Comparison of ENCODE assay signal across 11 cellular contexts in genomic region chr4:169272265-169272886, GRCh38. TPM values are rescaled to one million over a fixed set of nuclear protein-coding genes. Genes with fewer than 3 reads are reported as not detected.
DNase-seq lines count a peak whose midpoint lies in the region; ATAC-seq, FAIRE-seq and TF ChIP-seq lines count a peak whose summit lies in the region.
"Had no signal": no experiment of that assay in that cellular context is flagged by ENCODE, and none has a peak within 500 bp of the region (broad histone marks: within the 10 kb centered on the region; RNA-seq: fewer than 3 reads in every experiment).

No MANE protein-coding gene starts in this region.

- H3K36me3 ChIP-seq in bronchial epithelial cell (ENCODE audit: control insufficient read depth, insufficient read depth, low read length), result no peaks in the 10 kb centered on the region
- H3K36me3 ChIP-seq in tibial nerve, result no peaks in the 10 kb centered on the region
- peaks cover 4% of the 10 kb centered on the region for H3K36me3 ChIP-seq in mucosa of descending colon (ENCODE audit: low read depth)

- H3K4me1 Mint-ChIP-seq in progenitor cell of endocrine pancreas (ENCODE audit: low read depth), result peaks cover 22% of the 10 kb centered on the region

- intact Hi-C loops in mucosa of descending colon (cut with DNase I, micrococcal nuclease), result no loop called here

- TF ChIP-seq CTCF in bronchial epithelial cell (IDR thresholded peaks at IDR 0.05; ENCODE audit: insufficient read depth, low read length, severe bottlenecking) (no peak), progenitor cell of endocrine pancreas (IDR thresholded peaks at IDR 0.05; ENCODE audit: unreplicated experiment) (no peak), tibial nerve (IDR thresholded peaks at IDR 0.05) (no peak), mucosa of descending colon (IDR thresholded peaks at IDR 0.05) (no peak)

- H3K27me3 Mint-ChIP-seq in progenitor cell of endocrine pancreas, result no peaks in the 10 kb centered on the region

- H3K4me3 Mint-ChIP-seq in progenitor cell of endocrine pancreas (ENCODE audit: low read depth), result peak overlapping the region; percentile 84

- no peaks in the 10 kb centered on the region for H3K27me3 ChIP-seq in bronchial epithelial cell (ENCODE audit: control insufficient read depth, insufficient read depth, low read length)
- H3K27me3 ChIP-seq in tibial nerve, result no peaks in the 10 kb centered on the region

- H3K4me1 ChIP-seq in tibial nerve (peaks cover 0 to 40% (median 10%) of the 10 kb centered on the region in 4 donors), mucosa of descending colon (ENCODE audit: low read depth) (peaks cover 22% of the 10 kb centered on the region)

- peak overlapping the region; percentile 57 for H3K27ac Mint-ChIP-seq in progenitor cell of endocrine pancreas

- 27 to 28% methylated on average over 3 of the region's 3 CpGs for WGBS in tibial nerve, 2 donors

- DNase-seq in GM12891 (ENCODE audit: insufficient read length, low spot score) (no peak), bronchial epithelial cell (ENCODE audit: low read depth) (peak; percentile 58), progenitor cell of endocrine pancreas (ENCODE audit: low spot score, unreplicated experiment) (no peak), tibial nerve (ENCODE audit: low spot score in 2 of 2) (no peak), NCI-H146 treated with DMSO at 0.1 percent for 48 hours (lab: John Stamatoyannopoulos, UW; ENCODE audit: unreplicated experiment) (no peak), mucosa of descending colon (no peak)
- DNase-seq: activated naive CD4-positive, alpha-beta T cell; NK-92 treated with Interleukin-12 subunit alpha and Interleukin-12 subunit beta, amount 100 ng/mL, for 24 hours had no signal

- H3K36me3 Mint-ChIP-seq in progenitor cell of endocrine pancreas (ENCODE audit: insufficient read depth), result no peaks in the 10 kb centered on the region

- no peaks in the 10 kb centered on the region for H3K9me3 ChIP-seq in tibial nerve
- no peaks in the 10 kb centered on the region for H3K9me3 ChIP-seq in mucosa of descending colon

- ATAC-seq in HG03575 (IDR thresholded peaks at IDR 0.05; ENCODE audit: extremely low read depth, insufficient number of reproducible peaks, low FRiP score, unreplicated experiment) (peak; percentile 32), GM19463 (IDR thresholded peaks at IDR 0.05; ENCODE audit: unreplicated experiment) (no peak), mucosa of descending colon (no peak)

- H3K4me3 ChIP-seq in bronchial epithelial cell (ENCODE audit: low read depth, low read length), result no peak overlapping the region
- H3K4me3 ChIP-seq in tibial nerve, result no peak overlapping the region
- H3K4me3 ChIP-seq in mucosa of descending colon, result no peak overlapping the region

- no peak for TF ChIP-seq EP300 in tibial nerve (IDR thresholded peaks at IDR 0.05)

- TF ChIP-seq POLR2A in GM12891 (IDR thresholded peaks at IDR 0.05; ENCODE audit: low read depth, low read length) (no peak), tibial nerve (IDR thresholded peaks at IDR 0.05) (no peak)

- H3K27ac ChIP-seq in tibial nerve, result peak overlapping the region in 2 of 4 donors; percentile 91 to 96

- FAIRE-seq in GM12891 (lab: Jason Lieb, UNC) (peak; percentile 88), bronchial epithelial cell (lab: Jason Lieb, UNC) (no peak)
- FAIRE-seq: H54 had no signal

- H3K9me3 Mint-ChIP-seq in progenitor cell of endocrine pancreas (ENCODE audit: low read depth), result no peaks in the 10 kb centered on the region

TF ChIP-seq in GM12891, 5 proteins besides CTCF, POLR2A, EP300 and RAD21:
- peak; percentile 90 for TF ChIP-seq SPI1 (IDR thresholded peaks at IDR 0.05; ENCODE audit: low read depth, low read length)
- TF ChIP-seq POLR2AphosphoS5 (IDR thresholded peaks at IDR 0.05; ENCODE audit: low read depth, low read length), result no peak

RNA-seq across cellular contexts. Expression of gene SH3RF1, which starts 1.6 kb away (rescaled TPM):
- polyA plus RNA-seq in GM12891 (2012; ENCODE audit: low read depth, missing spikeins), result 3.7 TPM
- 9.0 and 14.0 TPM in 2 replicates for total RNA-seq in bronchial epithelial cell
- total RNA-seq in progenitor cell of endocrine pancreas, result 29.6 and 31.1 TPM in 2 replicates
- total RNA-seq in tibial nerve, result 10 to 100 TPM; 10.6 to 17.9 (median 13.3) TPM
- total RNA-seq in mucosa of descending colon, result 10 to 100 TPM; 45.3 to 82.3 (median 65.5) TPM
